ENCODE assay signal across 3 cellular contexts in genomic region chr1:66734531-66734930, GRCh38. TPM values are rescaled to one million over a fixed set of nuclear protein-coding genes. Genes with fewer than 3 reads are reported as not detected.
"Had no signal": no experiment of that assay in that cellular context is flagged by ENCODE, and none has a peak within 500 bp of the region (broad histone marks: within the 10 kb centered on the region; RNA-seq: fewer than 3 reads in every experiment).

No MANE protein-coding gene starts in this region.

RNA-seq across cellular contexts. Expression of gene DYNLT5, which starts 17.7 kb away (rescaled TPM):
- polyA plus RNA-seq: HepG2, IgD-negative memory B cell, K562 had no signal
